14 cellular contexts compared by ENCODE assay signal in genomic region chr10:101002456-101002855, GRCh38. TPM values are rescaled to one million over a fixed set of nuclear protein-coding genes. Genes with fewer than 3 reads are reported as not detected.
A peak's percentile ranks its signal among the peaks of the same experiment; 100 is the strongest.
DNase-seq lines count a peak whose midpoint lies in the region; TF ChIP-seq lines count a peak whose summit lies in the region.
"Had no signal": no experiment of that assay in that cellular context is flagged by ENCODE, and none has a peak within 500 bp of the region (broad histone marks: within the 10 kb centered on the region; RNA-seq: fewer than 3 reads in every experiment).

No MANE protein-coding gene starts in this region.

- H3K4me1 ChIP-seq in Peyer's patch = peaks cover 0 to 45% (median 8%) of the 10 kb centered on the region in 4 donors
- H3K4me1 ChIP-seq in muscle layer of duodenum (ENCODE audit: control insufficient read depth in 1 of 2, insufficient read depth in 2 of 2, low read length in 2 of 2) = peaks cover 18 to 54% of the 10 kb centered on the region in 2 donors

- no peak overlapping the region for H3K4me3 ChIP-seq in Peyer's patch
- H3K4me3 ChIP-seq in coronary artery = peak overlapping the region; percentile 85
- H3K4me3 ChIP-seq in muscle layer of duodenum (ENCODE audit: low read depth in 1 of 2, low read length in 2 of 2) = peak overlapping the region in 1 of 2 donors; percentile 80
- no peak overlapping the region for H3K4me3 ChIP-seq in H7 (ENCODE audit: insufficient read depth, low read depth, low read length)

- DNase-seq in Peyer's patch = no peak
- DNase-seq in coronary artery (ENCODE audit: low spot score) = no peak
- DNase-seq in T1000 (lab: John Stamatoyannopoulos, UW) = no peak
- DNase-seq in OCI-M2 (lab: John Stamatoyannopoulos, UW; ENCODE audit: unreplicated experiment) = no peak
- DNase-seq in stimulated activated naive CD4-positive, alpha-beta T cell (lab: John Stamatoyannopoulos, UW) = no peak
- no peak for DNase-seq in H7
- DNase-seq: activated B cell treated with CpG ODN at 0.5 μM for 24 hours; DMS53; effector memory CD4-positive, alpha-beta T cell; foreskin keratinocyte; NCI-H1930; NCI-H510A treated with DMSO at 0.1 percent for 48 hours had no signal

- TF ChIP-seq CTCF in Peyer's patch (IDR thresholded peaks at IDR 0.05) = no peak
- no peak for TF ChIP-seq CTCF in coronary artery (IDR thresholded peaks at IDR 0.05)

- TF ChIP-seq POLR2A in Peyer's patch (IDR thresholded peaks at IDR 0.05) = no peak

- H3K9me3 ChIP-seq in Peyer's patch (no peaks in the 10 kb centered on the region), muscle layer of duodenum (ENCODE audit: control insufficient read depth in 1 of 2, low read length in 2 of 2) (no peaks in the 10 kb centered on the region)

- H3K27ac ChIP-seq in Peyer's patch (peak overlapping the region in 3 of 4 donors; percentile 65 to 100 (median 95)), coronary artery (peak overlapping the region; percentile 99 to 100), muscle layer of duodenum (ENCODE audit: low read length) (peak overlapping the region; percentile 98), temporal lobe (ENCODE audit: low read depth, low read length) (peak overlapping the region; percentile 96)
- H3K27ac ChIP-seq: foreskin keratinocyte had no signal

- H3K27me3 ChIP-seq in Peyer's patch = no peaks in the 10 kb centered on the region
- no peaks in the 10 kb centered on the region for H3K27me3 ChIP-seq in muscle layer of duodenum (ENCODE audit: low read depth, low read length)
- no peaks in the 10 kb centered on the region for H3K27me3 ChIP-seq in H7 (ENCODE audit: control insufficient read depth, insufficient read depth, low read length)
- H3K27me3 ChIP-seq: foreskin keratinocyte had no signal

- H3K36me3 ChIP-seq in Peyer's patch (peaks cover 0 to 40% (median 0%) of the 10 kb centered on the region in 3 donors), muscle layer of duodenum (ENCODE audit: control insufficient read depth in 1 of 2, insufficient read depth in 2 of 2, low read length in 2 of 2) (peaks cover 9 to 53% of the 10 kb centered on the region in 2 donors), H7 (replicated peaks; ENCODE audit: control insufficient read depth, insufficient read depth, low read length) (peaks cover 14% of the 10 kb centered on the region)

RNA-seq across cellular contexts. Expression of gene LZTS2, which starts 2.8 kb away (rescaled TPM):
- total RNA-seq in Peyer's patch = 10 to 100 TPM; 28.0 to 57.4 (median 47.1) TPM
- total RNA-seq in temporal lobe = 10.6 TPM
- total RNA-seq in H7 (2014; rRNA removed; shearing (Covaris generic)) = 107 and 108 TPM in 2 replicates

RNA-seq across cellular contexts. Expression of gene TWNK, which starts 15.1 kb away (rescaled TPM):
- total RNA-seq in Peyer's patch = 10 to 100 TPM in 1 of 4 donors, 1 to 10 TPM in 3; 3.8 to 18.2 (median 4.4) TPM
- 6.9 TPM for total RNA-seq in temporal lobe
- total RNA-seq in H7 (2014; rRNA removed; shearing (Covaris generic)) = 16.0 and 19.2 TPM in 2 replicates

RNA-seq across cellular contexts. Expression of gene MRPL43, which starts 15.2 kb away (rescaled TPM):
- total RNA-seq in Peyer's patch (10 to 100 TPM; 40.5 to 85.5 (median 61.7) TPM), temporal lobe (29.3 TPM)
- total RNA-seq in H7 (2014; rRNA removed; shearing (Covaris generic)) = 106 and 107 TPM in 2 replicates

RNA-seq across cellular contexts. Expression of gene PDZD7, which starts 28.5 kb away (rescaled TPM):
- 10 to 100 TPM in 3 of 4 donors, under 1 TPM in 1; 0.83 to 58.7 (median 51.3) TPM for total RNA-seq in Peyer's patch
- 3.2 TPM for total RNA-seq in temporal lobe
- total RNA-seq in H7 (2014; rRNA removed; shearing (Covaris generic)) = 2.3 and 5.1 TPM in 2 replicates

RNA-seq across cellular contexts. Expression of gene SFXN3, which starts 28.6 kb away (rescaled TPM):
- total RNA-seq in Peyer's patch = 100 to 1,000 TPM; 165 to 772 (median 494) TPM
- total RNA-seq in temporal lobe = 45.2 TPM
- 4.1 and 5.6 TPM in 2 replicates for total RNA-seq in H7 (2014; rRNA removed; shearing (Covaris generic))
